Comparison of ENCODE assay signal across 10 cellular contexts in the genomic region with DNA sequence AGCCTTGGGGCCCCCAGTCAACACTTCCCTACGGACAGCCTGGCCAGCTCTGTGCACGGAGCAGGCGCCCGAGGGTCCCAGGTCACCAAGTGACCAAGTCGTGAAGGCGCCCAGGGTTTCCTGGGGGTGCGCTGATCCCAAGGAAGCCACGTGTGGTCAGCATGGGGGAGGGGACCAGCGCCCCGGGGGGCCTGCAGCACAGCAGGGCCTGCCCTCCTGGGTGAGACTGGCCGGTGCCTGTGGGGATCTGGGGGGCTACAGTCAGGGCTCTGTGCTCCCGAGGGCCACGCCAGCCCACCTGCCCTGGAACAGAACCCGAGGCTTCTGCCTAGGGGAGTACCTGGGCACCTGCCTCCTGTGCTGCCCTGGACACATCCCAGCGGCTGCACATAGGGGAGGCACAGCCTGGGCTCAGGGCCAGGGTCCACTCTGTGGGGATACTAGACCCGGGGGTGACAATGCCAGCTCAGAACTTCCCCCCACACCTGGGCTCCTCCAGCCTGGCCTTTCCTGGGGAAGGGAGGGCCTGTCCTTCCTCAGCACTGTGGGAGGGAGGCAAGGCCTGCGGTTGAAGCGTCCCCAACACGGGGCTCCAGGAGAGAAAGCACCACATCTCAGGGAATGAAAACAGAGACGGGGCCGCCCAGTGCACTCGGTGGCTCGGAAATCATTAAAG. TPM values are rescaled to one million over a fixed set of nuclear protein-coding genes. Genes with fewer than 3 reads are reported as not detected.
A peak's percentile ranks its signal among the peaks of the same experiment; 100 is the strongest.
DNase-seq lines count a peak whose midpoint lies in the region; ATAC-seq and TF ChIP-seq lines count a peak whose summit lies in the region.
"Had no signal": no experiment of that assay in that cellular context is flagged by ENCODE, and none has a peak within 500 bp of the region (broad histone marks: within the 10 kb centered on the region; RNA-seq: fewer than 3 reads in every experiment).

No MANE protein-coding gene starts in this region.

- no peak for ATAC-seq in thoracic aorta (ENCODE audit: insufficient number of reproducible peaks, low FRiP score, low read depth)
- ATAC-seq in HG03108 (IDR thresholded peaks at IDR 0.05; ENCODE audit: unreplicated experiment), result no peak
- no peak for ATAC-seq in GM19455 (IDR thresholded peaks at IDR 0.05; ENCODE audit: unreplicated experiment)

- H3K4me3 ChIP-seq in Peyer's patch, result no peak overlapping the region
- H3K4me3 ChIP-seq in endodermal cell (ENCODE audit: low read length), result no peak overlapping the region
- H3K4me3 ChIP-seq in mesodermal cell (ENCODE audit: extremely low read depth, insufficient read depth, low read length, poor library complexity, severe bottlenecking), result no peak overlapping the region
- H3K4me3 ChIP-seq in thoracic aorta, result peak overlapping the region; percentile 37

- H3K27ac Mint-ChIP-seq in endodermal cell, result peak overlapping the region; percentile 67
- H3K27ac Mint-ChIP-seq: activated T-helper 17 cell treated with anti-CD3 and anti-CD28 coated beads, Interleukin-2, amount 50 U/mL, for 72 hours had no signal

- no peaks in the 10 kb centered on the region for H3K9me3 ChIP-seq in Peyer's patch
- peaks cover 10% of the 10 kb centered on the region for H3K9me3 ChIP-seq in endodermal cell (ENCODE audit: control insufficient read depth, low read length)
- peaks cover 4% of the 10 kb centered on the region for H3K9me3 ChIP-seq in mesodermal cell (ENCODE audit: control insufficient read depth, low read length)
- no peaks in the 10 kb centered on the region for H3K9me3 ChIP-seq in thoracic aorta

- H3K4me3 Mint-ChIP-seq in endodermal cell, result no peak overlapping the region

- DNase-seq in Peyer's patch, result peak in 1 of 3 donors; percentile 14
- DNase-seq in endodermal cell, result peak; percentile 58
- no peak for DNase-seq in thoracic aorta (ENCODE audit: low spot score)
- no peak for DNase-seq in dedifferentiated amniotic fluid mesenchymal stem cell (ENCODE audit: extremely low spot score)
- no peak for DNase-seq in CD1c-positive myeloid dendritic cell (ENCODE audit: extremely low spot score)
- DNase-seq: NCI-H1436 treated with DMSO at 0.1 percent for 48 hours had no signal

- no peaks in the 10 kb centered on the region for H3K27me3 ChIP-seq in Peyer's patch
- no peaks in the 10 kb centered on the region for H3K27me3 ChIP-seq in endodermal cell (ENCODE audit: control insufficient read depth, insufficient read depth, low read length, poor library complexity, severe bottlenecking)
- H3K27me3 ChIP-seq in thoracic aorta (replicated peaks; ENCODE audit: insufficient read depth), result no peaks in the 10 kb centered on the region

- H3K4me1 ChIP-seq in Peyer's patch, result peaks cover 6 to 23% (median 15%) of the 10 kb centered on the region in 4 donors
- peaks cover 7% of the 10 kb centered on the region for H3K4me1 ChIP-seq in endodermal cell (ENCODE audit: control insufficient read depth, insufficient read depth, low read length)
- peaks cover 47% of the 10 kb centered on the region for H3K4me1 ChIP-seq in mesodermal cell (ENCODE audit: control insufficient read depth, insufficient read depth, low read length, poor library complexity, severe bottlenecking)
- peaks cover 25 to 40% of the 10 kb centered on the region in 2 donors for H3K4me1 ChIP-seq in thoracic aorta (ENCODE audit: control insufficient read depth in 1 of 2, low read depth in 2 of 2)

- H3K36me3 Mint-ChIP-seq in endodermal cell (ENCODE audit: low read depth), result peaks cover 12% of the 10 kb centered on the region

- WGBS in endodermal cell (ENCODE audit: insufficient coverage in 1 of 2, insufficient read length in 1 of 2), 2 experiments, result 90% methylated on average over 16 to 23 of the region's 23 CpGs
- WGBS in mesodermal cell (ENCODE audit: insufficient coverage in 2 of 2), 2 experiments, result 87 to 88% methylated on average over 21 of the region's 23 CpGs

- peaks cover 34% of the 10 kb centered on the region for H3K4me1 Mint-ChIP-seq in endodermal cell

- no peaks in the 10 kb centered on the region for H3K9me3 Mint-ChIP-seq in endodermal cell
- H3K9me3 Mint-ChIP-seq: activated T-helper 17 cell treated with anti-CD3 and anti-CD28 coated beads, Interleukin-2, amount 50 U/mL, for 72 hours had no signal

- TF ChIP-seq CTCF in Peyer's patch (IDR thresholded peaks at IDR 0.05) (no peak), endodermal cell (conservative IDR thresholded peaks at IDR 0.05) (no peak), thoracic aorta (IDR thresholded peaks at IDR 0.05) (no peak)

- H3K27ac ChIP-seq in Peyer's patch, result peak overlapping the region; percentile 74 to 96 (median 88)
- peak overlapping the region; percentile 25 for H3K27ac ChIP-seq in endodermal cell (ENCODE audit: low read depth, low read length)
- H3K27ac ChIP-seq in mesodermal cell (ENCODE audit: low read depth, low read length, severe bottlenecking), result peak overlapping the region; percentile 95
- peak overlapping the region; percentile 93 to 98 for H3K27ac ChIP-seq in thoracic aorta

- TF ChIP-seq POLR2A in Peyer's patch (IDR thresholded peaks at IDR 0.05), result no peak

- H3K36me3 ChIP-seq in Peyer's patch (no peaks in the 10 kb centered on the region), endodermal cell (ENCODE audit: control insufficient read depth, insufficient read depth, low read length) (peaks cover 17% of the 10 kb centered on the region), mesodermal cell (ENCODE audit: control insufficient read depth, insufficient read depth, low read length) (peaks cover 19% of the 10 kb centered on the region), thoracic aorta (no peaks in the 10 kb centered on the region)

- no peaks in the 10 kb centered on the region for H3K27me3 Mint-ChIP-seq in endodermal cell (ENCODE audit: insufficient read depth)
- H3K27me3 Mint-ChIP-seq: activated T-helper 17 cell treated with anti-CD3 and anti-CD28 coated beads, Interleukin-2, amount 50 U/mL, for 72 hours had no signal

- H3K9ac ChIP-seq in endodermal cell (ENCODE audit: extremely low read depth, low read length, poor library complexity, severe bottlenecking), result no peak overlapping the region

RNA-seq across cellular contexts. Expression of gene POFUT2, which starts 6.2 kb away (rescaled TPM):
- total RNA-seq in Peyer's patch, result 10 to 100 TPM; 25.6 to 76.4 (median 47.6) TPM
- total RNA-seq in endodermal cell, result 10 to 100 TPM; 49.0 to 73.3 TPM
- 55.1 TPM for polyA plus RNA-seq in endodermal cell (2013, experiment 1 of 2)
- 46.9 TPM for polyA plus RNA-seq in endodermal cell (2013, experiment 2 of 2)
- polyA plus RNA-seq in mesodermal cell (2013, experiment 1 of 2), result 72.3 TPM
- polyA plus RNA-seq in mesodermal cell (2013, experiment 2 of 2), result 59.6 TPM
- 10 to 100 TPM; 70.8 to 87.3 TPM for total RNA-seq in thoracic aorta

Comparison
In these comparisons a context has a peak if more than half of its experiments do, and no peak if none do; other contexts are left out.
1. H3K27ac ChIP-seq: peak in every context shown above with its lines; median percentile 96 in thoracic aorta; 95 in mesodermal cell; 88 in Peyer's patch; 25 in endodermal cell.